17 cellular contexts compared by ENCODE assay signal in genomic region chr22:47116426-47117341, GRCh38.
"Had no signal": no experiment of that assay in that cellular context is flagged by ENCODE, and none has a peak within 500 bp of the region (broad histone marks: within the 10 kb centered on the region; RNA-seq: fewer than 3 reads in every experiment).

No MANE protein-coding gene starts in this region.

- H3K4me3 Mint-ChIP-seq: activated CD8-positive, alpha-beta memory T cell treated with anti-CD3 and anti-CD28 coated beads, Interleukin-2, amount 10 ng/mL, durations not matched to agents 7 days and 5 days; activated T-cell treated with anti-CD3 and anti-CD28 coated beads, Interleukin-2, amount 50 U/mL, for 24 hours; dendritic cell treated with granulocyte-macrophage colony-stimulating factor and Interleukin-4, amounts not matched to agents 40 ng/mL and 50 ng/mL, for 4 days; effector memory CD8-positive, alpha-beta T cell; T-helper 2 cell treated with Interferon-gamma antibody and Interleukin-4, amounts not matched to agents 5 μg/mL and 100 μg/mL, for 36 hours had no signal

- H3K4me1 Mint-ChIP-seq: activated CD8-positive, alpha-beta memory T cell treated with anti-CD3 and anti-CD28 coated beads, Interleukin-2, amount 10 ng/mL, durations not matched to agents 7 days and 5 days had no signal

- H3K4me1 ChIP-seq: spleen, upper lobe of left lung had no signal

- H3K9me3 ChIP-seq: neutrophil, spleen, suprapubic skin, upper lobe of left lung had no signal

- DNase-seq: activated CD8-positive, alpha-beta memory T cell treated with anti-CD3 and anti-CD28 coated beads, Interleukin-2, amount 10 ng/mL, durations not matched to agents 7 days and 5 days; activated gamma-delta T cell treated with Interleukin-2 at 50 U/mL for 16 hours; activated T-cell treated with anti-CD3 and anti-CD28 coated beads, Interleukin-2, amount 50 U/mL, for 24 hours; central memory CD4-positive, alpha-beta T cell; effector memory CD8-positive, alpha-beta T cell; hypothalamus; mesenchymal stem cell; spleen; stimulated activated CD4-positive, alpha-beta T cell treated with anti-CD3 and anti-CD28 coated beads, Interleukin-1b, Interleukin-23, amount 100 ng/mL, for 48 hours; stimulated activated naive CD4-positive, alpha-beta T cell; upper lobe of left lung had no signal

- H3K4me3 ChIP-seq: spleen, suprapubic skin, upper lobe of left lung had no signal

- ATAC-seq: activated CD4-positive, CD25-positive, alpha-beta regulatory T cell treated with anti-CD3 and anti-CD28 coated beads, Interleukin-2, amount 50 U/mL, for 24 hours; activated CD8-positive, alpha-beta memory T cell treated with anti-CD3 and anti-CD28 coated beads, Interleukin-2, amount 10 ng/mL, durations not matched to agents 7 days and 5 days; effector memory CD8-positive, alpha-beta T cell had no signal

- H3K27ac Mint-ChIP-seq: activated CD8-positive, alpha-beta memory T cell treated with anti-CD3 and anti-CD28 coated beads, Interleukin-2, amount 10 ng/mL, durations not matched to agents 7 days and 5 days; activated T-cell treated with anti-CD3 and anti-CD28 coated beads, Interleukin-2, amount 50 U/mL, for 24 hours; dendritic cell treated with granulocyte-macrophage colony-stimulating factor and Interleukin-4, amounts not matched to agents 40 ng/mL and 50 ng/mL, for 4 days; progenitor cell of endocrine pancreas; T-helper 2 cell treated with Interferon-gamma antibody and Interleukin-4, amounts not matched to agents 5 μg/mL and 100 μg/mL, for 36 hours had no signal

- H3K27me3 Mint-ChIP-seq: activated CD8-positive, alpha-beta memory T cell treated with anti-CD3 and anti-CD28 coated beads, Interleukin-2, amount 10 ng/mL, durations not matched to agents 7 days and 5 days; activated T-cell treated with anti-CD3 and anti-CD28 coated beads, Interleukin-2, amount 50 U/mL, for 24 hours; dendritic cell treated with granulocyte-macrophage colony-stimulating factor and Interleukin-4, amounts not matched to agents 40 ng/mL and 50 ng/mL, for 4 days; effector memory CD8-positive, alpha-beta T cell; progenitor cell of endocrine pancreas had no signal

- H3K9me3 Mint-ChIP-seq: activated T-cell treated with anti-CD3 and anti-CD28 coated beads, Interleukin-2, amount 50 U/mL, for 24 hours; dendritic cell treated with granulocyte-macrophage colony-stimulating factor and Interleukin-4, amounts not matched to agents 40 ng/mL and 50 ng/mL, for 4 days; effector memory CD8-positive, alpha-beta T cell; T-helper 2 cell treated with Interferon-gamma antibody and Interleukin-4, amounts not matched to agents 5 μg/mL and 100 μg/mL, for 36 hours had no signal

- H3K27ac ChIP-seq: neutrophil, spleen, suprapubic skin, upper lobe of left lung had no signal

- H3K27me3 ChIP-seq: neutrophil, spleen, suprapubic skin, upper lobe of left lung had no signal
